Comparison of ENCODE assay signal across 8 cellular contexts in genomic region chr12:109597795-109598427, GRCh38. TPM values are rescaled to one million over a fixed set of nuclear protein-coding genes. Genes with fewer than 3 reads are reported as not detected.
A peak's percentile ranks its signal among the peaks of the same experiment; 100 is the strongest.
DNase-seq lines count a peak whose midpoint lies in the region; ATAC-seq and FAIRE-seq lines count a peak whose summit lies in the region.

No MANE protein-coding gene starts in this region.

- ATAC-seq in HG03378 (IDR thresholded peaks at IDR 0.05; ENCODE audit: unreplicated experiment): no peak

- no peaks in the 10 kb centered on the region for H3K4me1 ChIP-seq in endocrine pancreas (ENCODE audit: control insufficient read depth, insufficient read depth, low read length)

- DNase-seq in D341Med (ENCODE audit: low spot score) (peak; percentile 95), HTR-8/SVneo (ENCODE audit: insufficient read length, low spot score) (peak; percentile 93), NOMO-1 treated with DMSO at 0.1 percent for 48 hours (lab: John Stamatoyannopoulos, UW; ENCODE audit: unreplicated experiment) (peak; percentile 34), mesenteric fat pad (ENCODE audit: low spot score) (peak; percentile 95)
- peak; percentile 12 for DNase-seq in activated CD8-positive, alpha-beta memory T cell treated with anti-CD3 and anti-CD28 coated beads, Interleukin-2, amount 50 U/mL, for 24 hours (ENCODE audit: extremely low read depth)
- DNase-seq in stimulated activated CD8-positive, alpha-beta memory T cell treated with anti-CD3 and anti-CD28 coated beads, Interleukin-15, amount 100 ng/mL, for 48 hours (ENCODE audit: low read depth in 2 of 2): peak; percentile 43

- H3K9me3 ChIP-seq in endocrine pancreas (ENCODE audit: control insufficient read depth, low read length): no peaks in the 10 kb centered on the region

- peak overlapping the region; percentile 47 for H3K9ac ChIP-seq in endocrine pancreas (ENCODE audit: control insufficient read depth, insufficient read depth, low read length)

- no peaks in the 10 kb centered on the region for H3K27me3 ChIP-seq in endocrine pancreas (ENCODE audit: control insufficient read depth, insufficient read depth, low read length)

- H3K4me3 ChIP-seq in endocrine pancreas (ENCODE audit: control insufficient read depth, insufficient read depth, low read length): no peak overlapping the region

- peak; percentile 55 for FAIRE-seq in HTR-8/SVneo (lab: Jason Lieb, UNC)

- no peaks in the 10 kb centered on the region for H3K36me3 ChIP-seq in endocrine pancreas (ENCODE audit: control insufficient read depth, insufficient read depth, low read length)

RNA-seq across cellular contexts. Expression of gene MVK, which starts 24.3 kb away (rescaled TPM):
- total RNA-seq in mesenteric fat pad: 9.1 TPM

RNA-seq across cellular contexts. Expression of gene MMAB, which starts 24.6 kb away (rescaled TPM):
- total RNA-seq in mesenteric fat pad: 26.8 TPM

Comparison
In these comparisons a context has a peak if more than half of its experiments do, and no peak if none do; other contexts are left out.
1. DNase-seq: peak in every context shown above with its lines; median percentile 95 in D341Med; 95 in mesenteric fat pad; 93 in HTR-8/SVneo; 43 in stimulated activated CD8-positive, alpha-beta memory T cell treated with anti-CD3 and anti-CD28 coated beads, Interleukin-15, amount 100 ng/mL, for 48 hours; 34 in NOMO-1 treated with DMSO at 0.1 percent for 48 hours; 12 in activated CD8-positive, alpha-beta memory T cell treated with anti-CD3 and anti-CD28 coated beads, Interleukin-2, amount 50 U/mL, for 24 hours.